In the genomic region with DNA sequence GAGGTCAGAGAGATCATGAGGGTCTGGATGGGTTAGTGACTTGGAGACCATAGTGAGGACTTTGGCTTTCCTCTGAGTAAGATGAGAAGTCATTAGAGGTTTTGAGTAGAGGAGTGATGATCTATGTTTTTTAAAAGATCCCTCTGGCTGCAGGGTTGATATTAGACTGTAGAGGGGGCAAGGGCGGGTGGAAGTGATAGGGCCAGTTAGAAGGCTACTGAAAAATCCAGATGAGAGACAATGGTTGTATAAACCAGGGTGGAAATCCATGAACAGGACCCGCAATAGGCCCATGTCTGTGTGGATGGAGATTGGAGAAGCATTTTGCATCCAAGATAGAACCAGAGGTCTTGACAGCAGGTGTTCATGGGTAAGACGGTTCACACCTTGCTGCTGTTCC, we compare ENCODE assay signal across 9 cellular contexts. TPM values are rescaled to one million over a fixed set of nuclear protein-coding genes. Genes with fewer than 3 reads are reported as not detected.
DNase-seq lines count a peak whose midpoint lies in the region; ATAC-seq and TF ChIP-seq lines count a peak whose summit lies in the region.
"Had no signal": no experiment of that assay in that cellular context is flagged by ENCODE, and none has a peak within 500 bp of the region (broad histone marks: within the 10 kb centered on the region; RNA-seq: fewer than 3 reads in every experiment).

No MANE protein-coding gene starts in this region.

- no peaks in the 10 kb centered on the region for H3K27me3 Mint-ChIP-seq in activated naive CD4-positive, alpha-beta T cell treated with anti-CD3 and anti-CD28 coated beads, Interleukin-2, amount 50 U/mL, for 24 hours
- H3K27me3 Mint-ChIP-seq in type B pancreatic cell = peaks cover 7% of the 10 kb centered on the region

- DNase-seq in activated naive CD4-positive, alpha-beta T cell (lab: John Stamatoyannopoulos, UW) = no peak
- DNase-seq in astrocyte of the spinal cord (ENCODE audit: low read depth, low spot score) (no peak), type B pancreatic cell (ENCODE audit: extremely low spot score, unreplicated experiment) (no peak), GM19238 (ENCODE audit: insufficient read length, low spot score) (no peak)
- DNase-seq: left ventricle myocardium superior had no signal

- peak overlapping the region; percentile 1 for H3K27ac Mint-ChIP-seq in activated naive CD4-positive, alpha-beta T cell treated with anti-CD3 and anti-CD28 coated beads, Interleukin-2, amount 50 U/mL, for 24 hours
- H3K27ac Mint-ChIP-seq in type B pancreatic cell = no peak overlapping the region

- peaks cover 23% of the 10 kb centered on the region for H3K36me3 Mint-ChIP-seq in activated naive CD4-positive, alpha-beta T cell treated with anti-CD3 and anti-CD28 coated beads, Interleukin-2, amount 50 U/mL, for 24 hours
- no peaks in the 10 kb centered on the region for H3K36me3 Mint-ChIP-seq in type B pancreatic cell

- no peaks in the 10 kb centered on the region for H3K9me3 Mint-ChIP-seq in activated naive CD4-positive, alpha-beta T cell treated with anti-CD3 and anti-CD28 coated beads, Interleukin-2, amount 50 U/mL, for 24 hours
- no peaks in the 10 kb centered on the region for H3K9me3 Mint-ChIP-seq in type B pancreatic cell

- TF ChIP-seq CTCF in astrocyte of the spinal cord (IDR thresholded peaks at IDR 0.05; ENCODE audit: low read depth, low read length) (peak; percentile 26), type B pancreatic cell (conservative IDR thresholded peaks at IDR 0.05) (peak; percentile 31)

- H3K4me3 ChIP-seq in astrocyte of the spinal cord (ENCODE audit: low read depth, low read length) = no peak overlapping the region
- H3K4me3 ChIP-seq: thoracic aorta had no signal

- no peak for ATAC-seq in HG02884 (IDR thresholded peaks at IDR 0.05; ENCODE audit: unreplicated experiment)
- ATAC-seq: left ventricle myocardium superior had no signal

- peaks cover 58% of the 10 kb centered on the region for H3K4me1 Mint-ChIP-seq in activated naive CD4-positive, alpha-beta T cell treated with anti-CD3 and anti-CD28 coated beads, Interleukin-2, amount 50 U/mL, for 24 hours
- H3K4me1 Mint-ChIP-seq in type B pancreatic cell (ENCODE audit: unreplicated experiment) = no peaks in the 10 kb centered on the region

- no peak overlapping the region for H3K4me3 Mint-ChIP-seq in activated naive CD4-positive, alpha-beta T cell treated with anti-CD3 and anti-CD28 coated beads, Interleukin-2, amount 50 U/mL, for 24 hours
- H3K4me3 Mint-ChIP-seq in type B pancreatic cell = no peak overlapping the region

- in situ Hi-C loops in astrocyte of the spinal cord (cut with HindIII; ENCODE audit: low sequenced_read_pairs) = no loop called here

RNA-seq across cellular contexts. Expression of a gene that starts 9.8 kb away (rescaled TPM):
- 0.33 and 0.48 TPM in 2 replicates for total RNA-seq in type B pancreatic cell (ENCODE audit: low replicate concordance)
- total RNA-seq: M059J had no signal

RNA-seq across cellular contexts. Expression of a gene that starts 36.7 kb away (rescaled TPM):
- total RNA-seq in type B pancreatic cell (ENCODE audit: low replicate concordance) = 58.6 and 84.8 TPM in 2 replicates

RNA-seq across cellular contexts. Expression of a gene that starts 44.0 kb away (rescaled TPM):
- 58.7 and 59.6 TPM in 2 replicates for total RNA-seq in type B pancreatic cell (ENCODE audit: low replicate concordance)

RNA-seq across cellular contexts. Expression of a gene that starts 52.3 kb away (rescaled TPM):
- total RNA-seq in type B pancreatic cell (ENCODE audit: low replicate concordance) = 9.3 and 11.4 TPM in 2 replicates

RNA-seq across cellular contexts. Expression of a gene that starts 52.5 kb away (rescaled TPM):
- 41.8 and 62.1 TPM in 2 replicates for total RNA-seq in type B pancreatic cell (ENCODE audit: low replicate concordance)
